ENCODE assay signal across 1 cellular context in the genomic region with DNA sequence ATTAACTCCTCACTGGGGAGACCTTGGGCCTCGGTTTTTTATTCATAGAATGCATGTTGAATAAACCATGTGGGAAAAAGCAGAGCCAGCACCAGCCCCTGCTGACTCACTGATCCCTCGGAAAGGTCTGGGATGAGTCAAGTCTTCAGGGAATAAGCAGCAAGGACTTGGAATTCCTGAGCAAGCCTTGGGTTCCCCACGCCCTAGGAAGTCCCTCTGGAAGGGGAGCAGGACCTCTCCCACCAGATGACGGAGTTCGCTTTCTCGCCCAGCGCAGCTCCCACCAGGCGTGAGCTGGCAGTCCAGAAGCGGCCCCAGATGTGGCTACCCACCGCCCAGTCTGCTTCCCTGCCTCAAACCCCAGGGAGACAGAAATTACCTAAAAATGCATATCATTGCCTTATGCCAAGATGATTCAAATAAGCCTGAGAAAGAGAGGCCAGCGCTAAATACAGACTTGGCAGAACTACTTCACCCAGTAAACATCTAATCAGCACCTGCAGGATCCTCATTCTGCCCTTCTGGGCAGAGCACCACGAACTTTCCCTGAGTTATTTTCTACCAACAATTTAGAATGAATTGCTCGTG.
TF ChIP-seq lines count a peak whose summit lies in the region.

No MANE protein-coding gene starts in this region.

TF ChIP-seq in A549, 52 proteins besides CTCF, POLR2A, EP300 and RAD21 (continued from another document):
- no peak; the same call in 1 of the 2 replicates for TF ChIP-seq HOXB13 (CRISPR knock-in tag; IDR thresholded peaks at IDR 0.05; ENCODE audit: low read depth)
- TF ChIP-seq CBX2 (IDR thresholded peaks at IDR 0.05; ENCODE audit: borderline replicate concordance, low read depth), result no peak
- TF ChIP-seq SREBF2 (IDR thresholded peaks at IDR 0.05), result no peak
- TF ChIP-seq RNF2 (IDR thresholded peaks at IDR 0.05; ENCODE audit: borderline replicate concordance, low read depth), result no peak
- no peak for TF ChIP-seq FOSB (CRISPR knock-in tag; IDR thresholded peaks at IDR 0.05)
- no peak; the same call in 1 of the 2 replicates for TF ChIP-seq ATOH8 (CRISPR knock-in tag; IDR thresholded peaks at IDR 0.05; ENCODE audit: low read depth)
- TF ChIP-seq RFX5 (IDR thresholded peaks at IDR 0.05), result no peak
- TF ChIP-seq PHF8 (IDR thresholded peaks at IDR 0.05; ENCODE audit: borderline replicate concordance, low read depth), result no peak
- peak; percentile 67; the same call in 1 of the 2 replicates for TF ChIP-seq MYC (IDR thresholded peaks at IDR 0.05; ENCODE audit: borderline replicate concordance, low read length)
- no peak for TF ChIP-seq CHD2 (IDR thresholded peaks at IDR 0.05; ENCODE audit: low read length, partially characterized antibody)
- TF ChIP-seq GATA3 (IDR thresholded peaks at IDR 0.05; ENCODE audit: borderline replicate concordance), result peak; percentile 83
- TF ChIP-seq HDAC2 (IDR thresholded peaks at IDR 0.05), result no peak
- 0 out of 2 replicates have a peak, but pooled peaks have one; percentile 1 for TF ChIP-seq NFE2L2 (conservative IDR thresholded peaks at IDR 0.05; ENCODE audit: low read length)
- TF ChIP-seq EHF (CRISPR knock-in tag; IDR thresholded peaks at IDR 0.05), result no peak
- TF ChIP-seq BHLHE40 (IDR thresholded peaks at IDR 0.05; ENCODE audit: low read depth, low read length), result no peak
- TF ChIP-seq KDM5A (IDR thresholded peaks at IDR 0.05), result no peak
- TF ChIP-seq EHMT2 (IDR thresholded peaks at IDR 0.05; ENCODE audit: low read depth), result no peak
- peak; percentile 92 for TF ChIP-seq FOSL2 (IDR thresholded peaks at IDR 0.05)
- peak; percentile 95 for TF ChIP-seq FOSL2 (CRISPR knock-in tag; IDR thresholded peaks at IDR 0.05)
- no peak for TF ChIP-seq NPAS2 (CRISPR knock-in tag; IDR thresholded peaks at IDR 0.05; ENCODE audit: borderline replicate concordance)
- TF ChIP-seq, protein P1, sequence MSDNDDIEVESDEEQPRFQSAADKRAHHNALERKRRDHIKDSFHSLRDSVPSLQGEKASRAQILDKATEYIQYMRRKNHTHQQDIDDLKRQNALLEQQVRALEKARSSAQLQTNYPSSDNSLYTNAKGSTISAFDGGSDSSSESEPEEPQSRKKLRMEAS (IDR thresholded peaks at IDR 0.05), result peak; percentile 90
- TF ChIP-seq HOXA7 (CRISPR knock-in tag; IDR thresholded peaks at IDR 0.05), result no peak
- TF ChIP-seq SMC3 (IDR thresholded peaks at IDR 0.05), result no peak
- TF ChIP-seq, protein P2, sequence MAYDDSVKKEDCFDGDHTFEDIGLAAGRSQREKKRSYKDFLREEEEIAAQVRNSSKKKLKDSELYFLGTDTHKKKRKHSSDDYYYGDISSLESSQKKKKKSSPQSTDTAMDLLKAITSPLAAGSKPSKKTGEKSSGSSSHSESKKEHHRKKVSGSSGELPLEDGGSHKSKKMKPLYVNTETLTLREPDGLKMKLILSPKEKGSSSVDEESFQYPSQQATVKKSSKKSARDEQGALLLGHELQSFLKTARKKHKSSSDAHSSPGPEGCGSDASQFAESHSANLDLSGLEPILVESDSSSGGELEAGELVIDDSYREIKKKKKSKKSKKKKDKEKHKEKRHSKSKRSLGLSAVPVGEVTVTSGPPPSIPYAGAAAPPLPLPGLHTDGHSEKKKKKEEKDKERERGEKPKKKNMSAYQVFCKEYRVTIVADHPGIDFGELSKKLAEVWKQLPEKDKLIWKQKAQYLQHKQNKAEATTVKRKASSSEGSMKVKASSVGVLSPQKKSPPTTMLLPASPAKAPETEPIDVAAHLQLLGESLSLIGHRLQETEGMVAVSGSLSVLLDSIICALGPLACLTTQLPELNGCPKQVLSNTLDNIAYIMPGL (CRISPR knock-in tag; IDR thresholded peaks at IDR 0.05; ENCODE audit: borderline replicate concordance), result no peak
- TF ChIP-seq ZSCAN20 (CRISPR knock-in tag; IDR thresholded peaks at IDR 0.05), result no peak
- no peak for TF ChIP-seq ZFP36 (IDR thresholded peaks at IDR 0.05; ENCODE audit: borderline replicate concordance, partially characterized antibody)
- no peak for TF ChIP-seq TP53 (CRISPR knock-in tag; IDR thresholded peaks at IDR 0.05)
- peak; percentile 32 to 59; a peak in 4 of 5 replicates for TF ChIP-seq JUN (IDR thresholded peaks at IDR 0.05)
- no peak for TF ChIP-seq REST (IDR thresholded peaks at IDR 0.05)
- TF ChIP-seq KDM1A (IDR thresholded peaks at IDR 0.05; ENCODE audit: low read depth), result no peak
- no peak for TF ChIP-seq MAZ (IDR thresholded peaks at IDR 0.05; ENCODE audit: borderline replicate concordance, low read depth, low read length)
- TF ChIP-seq, protein P3, sequence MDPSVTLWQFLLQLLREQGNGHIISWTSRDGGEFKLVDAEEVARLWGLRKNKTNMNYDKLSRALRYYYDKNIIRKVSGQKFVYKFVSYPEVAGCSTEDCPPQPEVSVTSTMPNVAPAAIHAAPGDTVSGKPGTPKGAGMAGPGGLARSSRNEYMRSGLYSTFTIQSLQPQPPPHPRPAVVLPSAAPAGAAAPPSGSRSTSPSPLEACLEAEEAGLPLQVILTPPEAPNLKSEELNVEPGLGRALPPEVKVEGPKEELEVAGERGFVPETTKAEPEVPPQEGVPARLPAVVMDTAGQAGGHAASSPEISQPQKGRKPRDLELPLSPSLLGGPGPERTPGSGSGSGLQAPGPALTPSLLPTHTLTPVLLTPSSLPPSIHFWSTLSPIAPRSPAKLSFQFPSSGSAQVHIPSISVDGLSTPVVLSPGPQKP (IDR thresholded peaks at IDR 0.05; ENCODE audit: low read depth, low read length), result no peak
- no peak for TF ChIP-seq CBX8 (IDR thresholded peaks at IDR 0.05)
- no peak for TF ChIP-seq HOXB5 (CRISPR knock-in tag; IDR thresholded peaks at IDR 0.05)
- no peak for TF ChIP-seq POLR2AphosphoS2 (conservative IDR thresholded peaks at IDR 0.05; ENCODE audit: low read length)
- no peak for TF ChIP-seq ESRRA (IDR thresholded peaks at IDR 0.05; ENCODE audit: borderline replicate concordance, low read length)
- TF ChIP-seq NR3C1 (IDR thresholded peaks at IDR 0.05), result no peak
- TF ChIP-seq ZC3H11A (IDR thresholded peaks at IDR 0.05), result no peak
- TF ChIP-seq USF2 (IDR thresholded peaks at IDR 0.05), result no peak
- TF ChIP-seq TFCP2L1 (CRISPR knock-in tag; IDR thresholded peaks at IDR 0.05), result no peak
- TF ChIP-seq RARB (CRISPR knock-in tag; IDR thresholded peaks at IDR 0.05), result no peak
- TF ChIP-seq HES2 (IDR thresholded peaks at IDR 0.05), result no peak
- no peak for TF ChIP-seq ZNF302 (CRISPR knock-in tag; IDR thresholded peaks at IDR 0.05)
- no peak for TF ChIP-seq HEYL (CRISPR knock-in tag; IDR thresholded peaks at IDR 0.05)
- TF ChIP-seq JUNB (IDR thresholded peaks at IDR 0.05), result peak; percentile 88
